In the genomic region with DNA sequence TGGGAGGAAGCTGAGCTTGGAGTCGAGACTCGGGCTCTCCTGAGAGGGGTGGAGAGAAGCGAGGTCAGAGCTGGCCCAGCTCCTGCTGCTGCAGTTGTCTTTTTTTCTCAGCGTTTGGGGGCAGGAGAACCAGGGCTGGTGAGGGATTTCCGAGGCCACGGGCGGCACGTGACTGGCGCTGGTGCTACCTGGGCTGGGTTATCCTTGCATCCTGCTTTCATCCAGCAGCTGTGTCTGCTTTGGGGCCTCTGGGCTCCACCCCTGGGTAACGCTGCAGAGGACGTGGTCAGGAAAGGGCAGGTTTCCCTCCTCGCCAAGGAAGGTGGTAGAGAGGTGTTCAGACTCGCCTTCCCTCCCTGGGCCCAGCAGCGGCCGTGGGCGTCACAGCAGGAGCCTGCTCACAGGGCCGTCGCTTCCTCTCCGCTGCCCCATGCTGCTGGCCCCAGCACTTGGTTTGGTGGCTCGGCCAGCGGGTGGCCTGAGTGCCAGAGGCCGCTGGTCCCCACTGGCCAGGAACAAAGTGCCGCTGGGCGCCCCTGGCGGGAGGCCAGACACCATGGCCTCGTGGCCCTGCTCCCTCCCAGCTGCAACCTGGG, we compare ENCODE assay signal across 21 cellular contexts. TPM values are rescaled to one million over a fixed set of nuclear protein-coding genes. Genes with fewer than 3 reads are reported as not detected.
A peak's percentile ranks its signal among the peaks of the same experiment; 100 is the strongest.
DNase-seq lines count a peak whose midpoint lies in the region; ATAC-seq and TF ChIP-seq lines count a peak whose summit lies in the region.
"Had no signal": no experiment of that assay in that cellular context is flagged by ENCODE, and none has a peak within 500 bp of the region (broad histone marks: within the 10 kb centered on the region; RNA-seq: fewer than 3 reads in every experiment).

No MANE protein-coding gene starts in this region.

- no peak for TF ChIP-seq POLR2A in body of pancreas (IDR thresholded peaks at IDR 0.05)

- H3K4me3 ChIP-seq in body of pancreas: no peak overlapping the region
- H3K4me3 ChIP-seq: heart left ventricle, skin epidermis had no signal

- H3K9me3 ChIP-seq in body of pancreas: no peaks in the 10 kb centered on the region
- H3K9me3 ChIP-seq: heart left ventricle, neutrophil had no signal

- TF ChIP-seq CTCF in body of pancreas (IDR thresholded peaks at IDR 0.05) (no peak), omental fat pad (IDR thresholded peaks at IDR 0.05) (no peak)

- 36 to 50% methylated on average over 9 to 26 of the region's 26 CpGs for WGBS in body of pancreas, 2 donors

- DNase-seq in 8988T (peak; percentile 80), DMS 273 treated with DMSO at 0.1 percent for 48 hours (lab: John Stamatoyannopoulos, UW) (peak; percentile 54), body of pancreas (peak; percentile 75 to 91 (median 86)), left lobe of liver (ENCODE audit: low spot score) (no peak), omental fat pad (ENCODE audit: low spot score) (no peak)
- no peak for DNase-seq in activated CD4-positive, alpha-beta T cell treated with anti-CD3 and anti-CD28 coated beads for 4 hours
- DNase-seq: ACHN; activated CD4-positive, alpha-beta T cell treated with anti-CD3 and anti-CD28 coated beads, Interleukin-2, amount 50 U/mL, for 1 hour; activated naive CD4-positive, alpha-beta T cell treated with anti-CD3 and anti-CD28 coated beads, Interleukin-2, amount 10 ng/mL, durations not matched to agents 7 days and 5 days; amygdala; central memory CD4-positive, alpha-beta T cell; dermis blood vessel endothelial cell; heart left ventricle; NCI-H187; NCI-H2227 treated with DMSO at 0.1 percent for 48 hours; RPMI8226; stimulated activated CD4-positive, alpha-beta T cell treated with anti-CD3 and anti-CD28 coated beads, Interleukin-2, amount 100 ng/mL, for 24 hours had no signal

- intact Hi-C loops in body of pancreas (cut with DNase I): no loop called here

- H3K27ac ChIP-seq in body of pancreas: peak overlapping the region; percentile 74 to 81 (median 76)
- H3K27ac ChIP-seq: heart left ventricle, neutrophil, skin epidermis had no signal

- H3K27me3 ChIP-seq in body of pancreas: no peaks in the 10 kb centered on the region
- H3K27me3 ChIP-seq: heart left ventricle, neutrophil had no signal

- H3K36me3 ChIP-seq in body of pancreas (replicated peaks in 1 of 2; ENCODE audit: insufficient read depth in 1 of 2, low read depth in 2 of 2): no peaks in the 10 kb centered on the region

- ATAC-seq in body of pancreas: peak; percentile 61
- ATAC-seq in left lobe of liver: peak; percentile 41
- no peak for ATAC-seq in GM21717 (IDR thresholded peaks at IDR 0.05; ENCODE audit: unreplicated experiment)
- ATAC-seq in HG02571 (IDR thresholded peaks at IDR 0.05; ENCODE audit: unreplicated experiment): no peak
- ATAC-seq in omental fat pad (ENCODE audit: low FRiP score): no peak
- ATAC-seq: heart left ventricle had no signal

- H3K4me1 ChIP-seq in body of pancreas: peaks cover 100% of the 10 kb centered on the region

RNA-seq across cellular contexts. Expression of a gene that starts 22.5 kb away (rescaled TPM):
- total RNA-seq in body of pancreas: 100 to 1,000 TPM in 1 of 2 donors, 10 to 100 TPM in 1; 76.5 to 221 TPM
- total RNA-seq in left lobe of liver: 38.3 TPM
- 100 to 1,000 TPM in 2 of 4 donors, 10 to 100 TPM in 2; 50.9 to 181 (median 90.9) TPM for total RNA-seq in omental fat pad

RNA-seq across cellular contexts. Expression of a gene that starts 53.1 kb away (rescaled TPM):
- total RNA-seq in body of pancreas (under 1 TPM; 0.26 to 0.33 TPM), left lobe of liver (0.88 TPM), omental fat pad (under 1 TPM in 2 of 4 donors, not detected in 2; 0.25 to 0.72 TPM)

Comparison
In these comparisons a context has a peak if more than half of its experiments do, and no peak if none do; other contexts are left out.
1. DNase-seq: peak in 8988T (single experiment), DMS 273 treated with DMSO at 0.1 percent for 48 hours (single experiment) and body of pancreas (4 of 4); none in left lobe of liver (single experiment), activated CD4-positive, alpha-beta T cell treated with anti-CD3 and anti-CD28 coated beads for 4 hours (0 of 2) and omental fat pad (single experiment).
2. ATAC-seq: peak in body of pancreas (single experiment) and left lobe of liver (single experiment); none in GM21717 (single experiment), HG02571 (single experiment) and omental fat pad (single experiment).